ENCODE assay signal across 18 cellular contexts in the genomic region with DNA sequence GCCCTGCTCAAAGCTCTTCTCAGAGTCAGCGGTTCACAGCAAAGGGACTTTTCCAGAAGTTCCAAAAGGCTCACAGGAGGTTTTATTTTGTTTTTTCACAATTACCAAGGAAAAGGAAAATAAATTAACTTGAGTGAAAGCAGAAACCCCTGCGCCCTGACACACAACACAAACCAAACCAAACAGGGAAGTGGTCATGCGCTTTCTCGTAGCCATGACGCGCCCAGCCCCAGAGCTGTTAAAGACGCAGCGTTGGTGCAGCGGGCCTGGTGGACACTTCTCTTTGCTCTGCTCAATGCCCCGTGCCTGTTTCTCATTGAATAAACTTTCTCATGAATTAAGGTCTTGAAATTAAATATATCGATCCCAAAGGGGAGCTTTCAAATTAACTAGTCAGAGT.
DNase-seq lines count a peak whose midpoint lies in the region; ATAC-seq and TF ChIP-seq lines count a peak whose summit lies in the region.
"Had no signal": no experiment of that assay in that cellular context is flagged by ENCODE, and none has a peak within 500 bp of the region (broad histone marks: within the 10 kb centered on the region; RNA-seq: fewer than 3 reads in every experiment).

No MANE protein-coding gene starts in this region.

- no peaks in the 10 kb centered on the region for H3K36me3 Mint-ChIP-seq in naive thymus-derived CD8-positive, alpha-beta T cell
- no peaks in the 10 kb centered on the region for H3K36me3 Mint-ChIP-seq in endodermal cell (ENCODE audit: low read depth)
- H3K36me3 Mint-ChIP-seq: neural progenitor cell had no signal

- TF ChIP-seq CTCF in GM12865 (IDR thresholded peaks at IDR 0.05; ENCODE audit: insufficient read depth, low read depth, low read length, missing control alignments): no peak
- no peak for TF ChIP-seq CTCF in fibroblast of villous mesenchyme (IDR thresholded peaks at IDR 0.05; ENCODE audit: insufficient read depth, low read depth, low read length)
- no peak for TF ChIP-seq CTCF in endodermal cell (conservative IDR thresholded peaks at IDR 0.05)

- H3K4me1 ChIP-seq in endodermal cell (ENCODE audit: control insufficient read depth, insufficient read depth, low read length): no peaks in the 10 kb centered on the region
- H3K4me1 ChIP-seq: Caco-2, neural progenitor cell had no signal

- H3K4me1 Mint-ChIP-seq in naive thymus-derived CD8-positive, alpha-beta T cell: no peaks in the 10 kb centered on the region
- no peaks in the 10 kb centered on the region for H3K4me1 Mint-ChIP-seq in endodermal cell
- H3K4me1 Mint-ChIP-seq: neural progenitor cell had no signal

- no peak overlapping the region for H3K27ac Mint-ChIP-seq in naive thymus-derived CD8-positive, alpha-beta T cell
- H3K27ac Mint-ChIP-seq in endodermal cell: no peak overlapping the region
- H3K27ac Mint-ChIP-seq: neural progenitor cell had no signal

- no peaks in the 10 kb centered on the region for H3K27me3 Mint-ChIP-seq in naive thymus-derived CD8-positive, alpha-beta T cell
- H3K27me3 Mint-ChIP-seq in endodermal cell (ENCODE audit: insufficient read depth): peaks cover 4% of the 10 kb centered on the region
- H3K27me3 Mint-ChIP-seq: activated CD4-positive, alpha-beta T cell treated with anti-CD3 and anti-CD28 coated beads, Interleukin-2, amount 10 ng/mL, durations not matched to agents 7 days and 5 days had no signal

- peak; percentile 35 for DNase-seq in GM12865 (ENCODE audit: low read depth)
- DNase-seq in NOMO-1 treated with DMSO at 0.1 percent for 48 hours (lab: John Stamatoyannopoulos, UW; ENCODE audit: unreplicated experiment): peak; percentile 64
- peak; percentile 77 for DNase-seq in fibroblast of villous mesenchyme (ENCODE audit: low read depth)
- no peak for DNase-seq in sciatic nerve (ENCODE audit: low spot score)
- no peak for DNase-seq in naive thymus-derived CD8-positive, alpha-beta T cell
- DNase-seq in NCI-H187 treated with DMSO at 0.1 percent for 48 hours (lab: John Stamatoyannopoulos, UW): no peak
- no peak for DNase-seq in NCI-H82 (lab: John Stamatoyannopoulos, UW)
- no peak for DNase-seq in endodermal cell
- DNase-seq: activated CD4-positive, alpha-beta T cell treated with anti-CD3 and anti-CD28 coated beads, Interleukin-2, amount 10 ng/mL, durations not matched to agents 7 days and 5 days; activated naive CD4-positive, alpha-beta T cell treated with anti-CD3 and anti-CD28 coated beads, Interleukin-2, amount 50 U/mL, for 16 hours; activated T-cell treated with anti-CD3 and anti-CD28 coated beads, Interleukin-2, amount 50 U/mL, for 1 hour; Caco-2; foreskin melanocyte; mesendoderm; NCI-H1092; NCI-H526 treated with DMSO at 0.1 percent for 48 hours had no signal

- no peaks in the 10 kb centered on the region for H3K9me3 ChIP-seq in endodermal cell (ENCODE audit: control insufficient read depth, low read length)
- H3K9me3 ChIP-seq: Caco-2 had no signal

- H3K9ac ChIP-seq in endodermal cell (ENCODE audit: extremely low read depth, low read length, poor library complexity, severe bottlenecking): no peak overlapping the region
- H3K9ac ChIP-seq: neural progenitor cell had no signal

- peak; percentile 52 for ATAC-seq in sciatic nerve
- ATAC-seq in naive thymus-derived CD8-positive, alpha-beta T cell: no peak
- ATAC-seq: HCT116 had no signal

- 93% methylated on average over 8 to 11 of the region's 11 CpGs for WGBS in endodermal cell (ENCODE audit: insufficient coverage in 1 of 2, insufficient read length in 1 of 2), 2 experiments

- H3K27me3 ChIP-seq in endodermal cell (ENCODE audit: control insufficient read depth, insufficient read depth, low read length, poor library complexity, severe bottlenecking): no peaks in the 10 kb centered on the region
- H3K27me3 ChIP-seq: neural progenitor cell had no signal

- POLR2A ChIA-PET in naive thymus-derived CD8-positive, alpha-beta T cell (lab: Charles Lee): no interaction called here

- H3K4me3 Mint-ChIP-seq in naive thymus-derived CD8-positive, alpha-beta T cell: no peak overlapping the region
- no peak overlapping the region for H3K4me3 Mint-ChIP-seq in endodermal cell
- H3K4me3 Mint-ChIP-seq: activated CD4-positive, alpha-beta T cell treated with anti-CD3 and anti-CD28 coated beads, Interleukin-2, amount 10 ng/mL, durations not matched to agents 7 days and 5 days; neural progenitor cell had no signal

- H3K9me3 Mint-ChIP-seq in naive thymus-derived CD8-positive, alpha-beta T cell: peaks cover 0 to 7% (median 0%) of the 10 kb centered on the region in 9 donors
- peaks cover 27% of the 10 kb centered on the region for H3K9me3 Mint-ChIP-seq in endodermal cell

- H3K36me3 ChIP-seq in endodermal cell (ENCODE audit: control insufficient read depth, insufficient read depth, low read length): no peaks in the 10 kb centered on the region
- H3K36me3 ChIP-seq: neural progenitor cell had no signal

- H3K4me3 ChIP-seq in GM12865 (ENCODE audit: low read depth, low read length) (no peak overlapping the region), fibroblast of villous mesenchyme (ENCODE audit: low read depth, low read length) (no peak overlapping the region), endodermal cell (ENCODE audit: low read length) (no peak overlapping the region)
- H3K4me3 ChIP-seq: neural progenitor cell had no signal

- H3K27ac ChIP-seq in endodermal cell (ENCODE audit: low read depth, low read length): no peak overlapping the region
- H3K27ac ChIP-seq: neural progenitor cell had no signal

- intact Hi-C loops in sciatic nerve (cut with DNase I): no loop called here

Comparison
In these comparisons a context has a peak if more than half of its experiments do, and no peak if none do; other contexts are left out.
1. DNase-seq: peak in GM12865 (single experiment), NOMO-1 treated with DMSO at 0.1 percent for 48 hours (single experiment) and fibroblast of villous mesenchyme (single experiment); none in sciatic nerve (single experiment), naive thymus-derived CD8-positive, alpha-beta T cell (0 of 10), NCI-H187 treated with DMSO at 0.1 percent for 48 hours (single experiment), NCI-H82 (single experiment) and endodermal cell (single experiment).